In the genomic region with DNA sequence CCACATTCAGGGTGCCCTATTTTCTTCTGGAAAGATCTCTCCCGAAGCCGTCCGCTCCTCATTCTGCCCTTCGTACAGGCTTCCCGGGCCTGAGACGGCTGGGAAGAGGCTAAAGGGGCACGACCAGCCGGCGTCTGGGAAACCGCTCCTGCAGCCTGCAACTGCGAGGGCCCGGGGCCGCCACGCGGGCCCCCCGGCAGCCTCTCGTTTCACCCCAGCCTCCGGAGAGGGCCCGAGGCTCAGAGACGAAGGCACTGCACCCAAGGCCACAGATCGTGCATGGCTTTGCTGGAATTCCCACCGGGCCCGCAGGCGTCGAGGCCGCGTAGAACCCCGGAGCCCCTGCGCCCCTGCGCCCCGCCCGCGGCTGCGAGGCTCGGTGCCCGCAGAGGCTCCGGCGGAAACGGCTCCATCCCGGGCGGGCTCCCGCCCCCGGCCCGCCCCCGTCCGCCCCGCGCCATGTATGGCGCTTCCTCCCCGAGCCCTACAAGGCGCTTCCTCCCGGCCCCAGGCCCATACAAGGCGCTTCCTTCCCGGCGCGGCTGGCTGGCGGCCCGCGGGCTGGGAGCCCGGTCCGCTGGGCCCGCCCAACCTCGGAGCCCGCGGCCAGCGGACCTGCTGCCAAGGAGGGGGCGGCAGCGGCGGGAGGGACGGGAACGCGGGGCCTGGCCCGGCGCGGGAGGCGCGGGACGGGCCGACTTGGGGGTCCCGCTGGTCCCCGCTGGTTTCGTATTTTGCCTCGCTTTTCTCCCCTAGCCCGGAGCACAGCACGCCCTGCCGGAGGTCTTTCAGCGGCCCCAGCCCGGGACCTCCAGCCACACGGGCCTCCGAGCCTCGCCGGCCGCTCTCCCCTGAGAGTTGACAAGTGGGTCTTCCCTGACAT, we compare ENCODE assay signal across 1 cellular context.
TF ChIP-seq lines count a peak whose summit lies in the region.

No MANE protein-coding gene starts in this region.

TF ChIP-seq in HepG2, 621 proteins besides CTCF, POLR2A, EP300 and RAD21 (continued from another document and continues in another):
- TF ChIP-seq ATF5 (CRISPR knock-in tag; IDR thresholded peaks at IDR 0.05; ENCODE audit: low read depth) (no peak), KLF12 (CRISPR knock-in tag; IDR thresholded peaks at IDR 0.05; ENCODE audit: borderline replicate concordance) (0 out of 2 replicates have a peak, but pooled peaks have one; percentile 35), HDAC1 (CRISPR knock-in tag; IDR thresholded peaks at IDR 0.05) (no peak), ZNF75D (CRISPR knock-in tag; IDR thresholded peaks at IDR 0.05; ENCODE audit: borderline replicate concordance) (no peak), MZF1 (CRISPR knock-in tag; IDR thresholded peaks at IDR 0.05; ENCODE audit: borderline replicate concordance) (no peak), KLF9 (CRISPR knock-in tag; IDR thresholded peaks at IDR 0.05; ENCODE audit: low read depth) (no peak), PAF1 (CRISPR knock-in tag; IDR thresholded peaks at IDR 0.05) (no peak), ZBTB4 (CRISPR knock-in tag; IDR thresholded peaks at IDR 0.05; ENCODE audit: borderline replicate concordance) (no peak), HOXA9 (CRISPR knock-in tag; IDR thresholded peaks at IDR 0.05; ENCODE audit: borderline replicate concordance) (0 out of 2 replicates have a peak, but pooled peaks have one; percentile 41), ZNF597 (CRISPR knock-in tag; IDR thresholded peaks at IDR 0.05) (no peak), TAF15 (IDR thresholded peaks at IDR 0.05; ENCODE audit: low read depth, low read length, poor library complexity, severe bottlenecking) (no peak), KDM3A (CRISPR knock-in tag; IDR thresholded peaks at IDR 0.05; ENCODE audit: low read depth) (no peak; the same call in 1 of the 2 replicates), NFE2L1 (CRISPR knock-in tag; IDR thresholded peaks at IDR 0.05; ENCODE audit: borderline replicate concordance) (no peak), KDM2A (CRISPR knock-in tag; IDR thresholded peaks at IDR 0.05; ENCODE audit: borderline replicate concordance, low read depth) (no peak), GATAD2A (CRISPR knock-in tag; IDR thresholded peaks at IDR 0.05) (no peak), MBNL3 (CRISPR knock-in tag; conservative IDR thresholded peaks at IDR 0.05) (no peak), IRF9 (CRISPR knock-in tag; IDR thresholded peaks at IDR 0.05; ENCODE audit: borderline replicate concordance) (no peak), MTA3 (CRISPR knock-in tag; IDR thresholded peaks at IDR 0.05) (no peak), SNAPC4 (CRISPR knock-in tag; IDR thresholded peaks at IDR 0.05) (no peak), ZFP62 (CRISPR knock-in tag; IDR thresholded peaks at IDR 0.05) (no peak), ZNF589 (CRISPR knock-in tag; conservative IDR thresholded peaks at IDR 0.05) (no peak), TCF12 (IDR thresholded peaks at IDR 0.05) (no peak), TCF12 (CRISPR knock-in tag; IDR thresholded peaks at IDR 0.05) (no peak), KMT2A (CRISPR knock-in tag; IDR thresholded peaks at IDR 0.05) (no peak), ZNF570 (CRISPR knock-in tag; IDR thresholded peaks at IDR 0.05; ENCODE audit: borderline replicate concordance) (no peak), FOXA3 (CRISPR knock-in tag; IDR thresholded peaks at IDR 0.05) (no peak), TAF1 (CRISPR knock-in tag; IDR thresholded peaks at IDR 0.05) (no peak), KAT7 (CRISPR knock-in tag; IDR thresholded peaks at IDR 0.05; ENCODE audit: borderline replicate concordance) (no peak), ZNF720 (CRISPR knock-in tag; IDR thresholded peaks at IDR 0.05) (no peak), ASH2L (IDR thresholded peaks at IDR 0.05; ENCODE audit: insufficient read length, low read depth, low read length) (no peak), HBP1 (CRISPR knock-in tag; IDR thresholded peaks at IDR 0.05; ENCODE audit: low read depth) (no peak), ZFP1 (CRISPR knock-in tag; IDR thresholded peaks at IDR 0.05) (no peak), ZNF431 (CRISPR knock-in tag; IDR thresholded peaks at IDR 0.05; ENCODE audit: borderline replicate concordance, low read depth) (peak; percentile 48; the same call in 1 of the 2 replicates)
- TF ChIP-seq, protein P1, sequence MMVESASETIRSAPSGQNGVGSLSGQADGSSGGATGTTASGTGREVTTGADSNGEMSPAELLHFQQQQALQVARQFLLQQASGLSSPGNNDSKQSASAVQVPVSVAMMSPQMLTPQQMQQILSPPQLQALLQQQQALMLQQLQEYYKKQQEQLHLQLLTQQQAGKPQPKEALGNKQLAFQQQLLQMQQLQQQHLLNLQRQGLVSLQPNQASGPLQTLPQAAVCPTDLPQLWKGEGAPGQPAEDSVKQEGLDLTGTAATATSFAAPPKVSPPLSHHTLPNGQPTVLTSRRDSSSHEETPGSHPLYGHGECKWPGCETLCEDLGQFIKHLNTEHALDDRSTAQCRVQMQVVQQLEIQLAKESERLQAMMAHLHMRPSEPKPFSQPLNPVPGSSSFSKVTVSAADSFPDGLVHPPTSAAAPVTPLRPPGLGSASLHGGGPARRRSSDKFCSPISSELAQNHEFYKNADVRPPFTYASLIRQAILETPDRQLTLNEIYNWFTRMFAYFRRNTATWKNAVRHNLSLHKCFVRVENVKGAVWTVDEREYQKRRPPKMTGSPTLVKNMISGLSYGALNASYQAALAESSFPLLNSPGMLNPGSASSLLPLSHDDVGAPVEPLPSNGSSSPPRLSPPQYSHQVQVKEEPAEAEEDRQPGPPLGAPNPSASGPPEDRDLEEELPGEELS (CRISPR knock-in tag; IDR thresholded peaks at IDR 0.05), result no peak
- TF ChIP-seq, protein P2, sequence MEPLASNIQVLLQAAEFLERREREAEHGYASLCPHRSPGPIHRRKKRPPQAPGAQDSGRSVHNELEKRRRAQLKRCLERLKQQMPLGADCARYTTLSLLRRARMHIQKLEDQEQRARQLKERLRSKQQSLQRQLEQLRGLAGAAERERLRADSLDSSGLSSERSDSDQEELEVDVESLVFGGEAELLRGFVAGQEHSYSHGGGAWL (CRISPR knock-in tag; IDR thresholded peaks at IDR 0.05), result peak; percentile 72; the same call in 1 of the 2 replicates
